ENCODE assay signal across 8 cellular contexts in genomic region chr1:145425436-145426029, GRCh38. TPM values are rescaled to one million over a fixed set of nuclear protein-coding genes. Genes with fewer than 3 reads are reported as not detected.
DNase-seq lines count a peak whose midpoint lies in the region; ATAC-seq and TF ChIP-seq lines count a peak whose summit lies in the region.

TSS of gene NBPF20 (minus strand) at chr1:145425603. CDS start at chr1:145405272, 20,331 bp downstream.

- H3K36me3 Mint-ChIP-seq in chondrocyte (ENCODE audit: low read depth), result peaks cover 9% of the 10 kb centered on the region

- H3K9me3 Mint-ChIP-seq in chondrocyte (ENCODE audit: low read depth), result peaks cover 11% of the 10 kb centered on the region

- H3K4me3 ChIP-seq in AG04449 (ENCODE audit: low read depth, low read length), result peak within 1 kb of the TSS; percentile 64

- POLR2A ChIA-PET in AG04449 (lab: Yijun Ruan, JAX), result no interaction called here

- no peak for DNase-seq in AG04449 (ENCODE audit: low read depth, low spot score)
- DNase-seq in NCI-H226, result peak; percentile 70
- DNase-seq in activated CD4-positive, alpha-beta T cell treated with anti-CD3 and anti-CD28 coated beads for 24 hours (ENCODE audit: low read depth in 2 of 2), result peak; percentile 65 to 68
- DNase-seq in chondrocyte (ENCODE audit: low spot score), result no peak
- DNase-seq in left kidney (ENCODE audit: low read depth, low spot score), result peak; percentile 94
- peak; percentile 41 to 63 (median 58) for DNase-seq in stimulated activated CD4-positive, alpha-beta T cell treated with anti-CD3 and anti-CD28 coated beads, Interleukin-1b, Interleukin-23, amount 100 ng/mL, for 24 hours (ENCODE audit: low read depth in 4 of 4, low spot score in 1 of 4)

- H3K4me3 Mint-ChIP-seq in chondrocyte (ENCODE audit: unreplicated experiment), result peak within 1 kb of the TSS; percentile 96

- H3K27me3 Mint-ChIP-seq in chondrocyte (ENCODE audit: low read depth), result peaks cover 28% of the 10 kb centered on the region

- CTCF ChIA-PET in AG04449 (lab: Yijun Ruan, JAX), result no interaction called here

- ATAC-seq in GM18907 (IDR thresholded peaks at IDR 0.05; ENCODE audit: unreplicated experiment) (peak; percentile 98), HG03139 (IDR thresholded peaks at IDR 0.05; ENCODE audit: unreplicated experiment) (peak; percentile 91)

- TF ChIP-seq CTCF in AG04449 (IDR thresholded peaks at IDR 0.05; ENCODE audit: insufficient read depth, low read length, missing control alignments) (no peak), chondrocyte (IDR thresholded peaks at IDR 0.05) (no peak)

- peaks cover 8% of the 10 kb centered on the region for H3K4me1 Mint-ChIP-seq in chondrocyte (ENCODE audit: low read depth)

- peak within 1 kb of the TSS; percentile 80 for H3K27ac Mint-ChIP-seq in chondrocyte (ENCODE audit: unreplicated experiment)

RNA-seq across cellular contexts. Expression of gene NBPF20, which starts in this region (rescaled TPM):
- total RNA-seq in chondrocyte, result 2.7 to 5.7 TPM (median 3.4 TPM) in 3 replicates

Comparison
In these comparisons a context has a peak if more than half of its experiments do, and no peak if none do; other contexts are left out.
1. DNase-seq: peak in NCI-H226 (single experiment), activated CD4-positive, alpha-beta T cell treated with anti-CD3 and anti-CD28 coated beads for 24 hours (2 of 2), left kidney (single experiment) and stimulated activated CD4-positive, alpha-beta T cell treated with anti-CD3 and anti-CD28 coated beads, Interleukin-1b, Interleukin-23, amount 100 ng/mL, for 24 hours (4 of 4); none in AG04449 (single experiment) and chondrocyte (single experiment).